ENCODE assay signal across 8 cellular contexts in the genomic region with DNA sequence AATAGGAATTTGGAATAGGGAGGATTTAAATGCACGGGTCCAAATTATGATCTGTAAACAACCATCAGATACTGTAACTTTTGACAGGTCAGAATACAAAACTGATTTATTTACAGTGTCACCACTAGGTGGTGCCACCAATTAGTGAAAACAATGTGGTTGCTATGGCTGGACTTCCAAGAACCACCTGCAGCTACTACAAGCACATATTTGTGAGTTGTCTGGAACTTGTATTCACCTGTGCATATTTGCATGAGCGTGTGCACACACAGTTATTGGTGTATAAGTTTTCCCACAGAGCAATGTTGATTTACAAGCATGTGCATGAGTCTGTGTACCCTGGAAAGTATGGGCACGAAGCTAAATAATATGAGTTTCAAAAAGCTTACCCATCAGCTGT. TPM values are rescaled to one million over a fixed set of nuclear protein-coding genes. Genes with fewer than 3 reads are reported as not detected.
DNase-seq lines count a peak whose midpoint lies in the region; ATAC-seq and TF ChIP-seq lines count a peak whose summit lies in the region.

No MANE protein-coding gene starts in this region.

- H3K4me3 Mint-ChIP-seq in naive B cell, result no peak overlapping the region

- H3K36me3 ChIP-seq in SJCRH30, result no peaks in the 10 kb centered on the region

- DNase-seq in stimulated activated CD8-positive, alpha-beta memory T cell treated with anti-CD3 and anti-CD28 coated beads, Interleukin-12 subunit alpha, Interleukin-12 subunit beta, amount 100 ng/mL, for 1 hour (ENCODE audit: low read depth), result peak; percentile 12
- DNase-seq in stimulated activated CD8-positive, alpha-beta memory T cell treated with anti-CD3 and anti-CD28 coated beads, Interleukin-4, amount 100 ng/mL, for 48 hours, result no peak
- DNase-seq in M059J (ENCODE audit: low read depth), result peak; percentile 69
- peak; percentile 14 to 66 for DNase-seq in SJCRH30
- peak in 1 of 10 donors; percentile 51 for DNase-seq in dorsolateral prefrontal cortex
- peak; percentile 38 for DNase-seq in naive B cell
- DNase-seq in cortex of kidney (lab: John Stamatoyannopoulos, UW), result no peak

- peaks cover 0 to under 1% (median 0%) of the 10 kb centered on the region in 3 donors for H3K4me1 Mint-ChIP-seq in naive B cell

- peak; percentile 67 to 90 (median 83) for TF ChIP-seq CTCF in dorsolateral prefrontal cortex (IDR thresholded peaks at IDR 0.05 in 54 of 56, conservative IDR thresholded peaks at IDR 0.05 in 2 of 56; ENCODE audit: low read depth in 1 of 56, partially characterized antibody in 56 of 56)

- H3K27ac Mint-ChIP-seq in naive B cell, result peak overlapping the region in 1 of 6 donors; percentile 79

- peaks cover 34% of the 10 kb centered on the region for H3K4me1 ChIP-seq in SJCRH30

- peaks cover 28 to 40% (median 33%) of the 10 kb centered on the region in 3 donors for H3K27me3 Mint-ChIP-seq in naive B cell

- ATAC-seq in naive B cell (ENCODE audit: low read depth in 2 of 2), result peak; percentile 61 to 64
- ATAC-seq in GM18519 (IDR thresholded peaks at IDR 0.05; ENCODE audit: low FRiP score, unreplicated experiment), result no peak

- no peaks in the 10 kb centered on the region for H3K36me3 Mint-ChIP-seq in naive B cell

- H3K27me3 ChIP-seq in SJCRH30 (no peaks in the 10 kb centered on the region), dorsolateral prefrontal cortex (no peaks in the 10 kb centered on the region)

- H3K4me3 ChIP-seq in SJCRH30 (no peak overlapping the region), dorsolateral prefrontal cortex (no peak overlapping the region)

- H3K9me3 ChIP-seq in SJCRH30 (replicated peaks), result no peaks in the 10 kb centered on the region

- H3K27ac ChIP-seq in SJCRH30 (no peak overlapping the region), dorsolateral prefrontal cortex (no peak overlapping the region)

- H3K9me3 Mint-ChIP-seq in naive B cell, result no peaks in the 10 kb centered on the region

- intact Hi-C loops in dorsolateral prefrontal cortex (cut with DNase I), result loop anchor here in 1 of 2 donors (2.0 kb wide), 1 partner anchor 42 kb away; no protein-coding TSS in a partner anchor

RNA-seq across cellular contexts. Expression of a gene that starts 3.0 kb away (rescaled TPM):
- total RNA-seq in M059J (2014; rRNA removed; shearing (Covaris generic)), result 1.6 and 3.1 TPM in 2 replicates
- 0.48 TPM in 1 of 2 replicates, not detected in the other for total RNA-seq in SJCRH30 (2014; rRNA removed; shearing (Covaris generic))
- 10 to 100 TPM in 3 of 120 experiments, 1 to 10 TPM in 115, under 1 TPM in 2; 0.75 to 11.9 (median 3.8) TPM for total RNA-seq in dorsolateral prefrontal cortex
- not detected for polyA plus RNA-seq in naive B cell (ENCODE audit: low read depth in 6 of 6)

RNA-seq across cellular contexts. Expression of a gene that starts 6.2 kb away (rescaled TPM):
- total RNA-seq in M059J (2014; rRNA removed; shearing (Covaris generic)), result not detected in 2 replicates
- 0.12 and 0.18 TPM in 2 replicates for total RNA-seq in SJCRH30 (2014; rRNA removed; shearing (Covaris generic))
- total RNA-seq in dorsolateral prefrontal cortex, result 10 to 100 TPM in 5 of 120 experiments, 1 to 10 TPM in 115; 1.5 to 13.9 (median 4.7) TPM
- not detected for polyA plus RNA-seq in naive B cell (ENCODE audit: low read depth in 6 of 6)

RNA-seq across cellular contexts. Expression of a gene that starts 32.8 kb away (rescaled TPM):
- total RNA-seq in M059J (2014; rRNA removed; shearing (Covaris generic)), result not detected in 2 replicates
- total RNA-seq in SJCRH30 (2014; rRNA removed; shearing (Covaris generic)), result not detected in 2 replicates
- not detected for total RNA-seq in dorsolateral prefrontal cortex
- not detected for polyA plus RNA-seq in naive B cell (ENCODE audit: low read depth in 6 of 6)

RNA-seq across cellular contexts. Expression of a gene that starts 54.9 kb away (rescaled TPM):
- total RNA-seq in M059J (2014; rRNA removed; shearing (Covaris generic)), result not detected in 2 replicates
- not detected in 2 replicates for total RNA-seq in SJCRH30 (2014; rRNA removed; shearing (Covaris generic))
- total RNA-seq in dorsolateral prefrontal cortex, result under 1 TPM in 7 of 120 experiments, not detected in 113; 0.44 to 0.88 (median 0.59) TPM
- polyA plus RNA-seq in naive B cell (ENCODE audit: low read depth in 6 of 6), result not detected

Comparison
In these comparisons a context has a peak if more than half of its experiments do, and no peak if none do; other contexts are left out.
1. DNase-seq: peak in stimulated activated CD8-positive, alpha-beta memory T cell treated with anti-CD3 and anti-CD28 coated beads, Interleukin-12 subunit alpha, Interleukin-12 subunit beta, amount 100 ng/mL, for 1 hour (single experiment), M059J (single experiment), SJCRH30 (2 of 2) and naive B cell (single experiment); none in stimulated activated CD8-positive, alpha-beta memory T cell treated with anti-CD3 and anti-CD28 coated beads, Interleukin-4, amount 100 ng/mL, for 48 hours (single experiment) and cortex of kidney (single experiment).